8 cellular contexts compared by ENCODE assay signal in the genomic region with DNA sequence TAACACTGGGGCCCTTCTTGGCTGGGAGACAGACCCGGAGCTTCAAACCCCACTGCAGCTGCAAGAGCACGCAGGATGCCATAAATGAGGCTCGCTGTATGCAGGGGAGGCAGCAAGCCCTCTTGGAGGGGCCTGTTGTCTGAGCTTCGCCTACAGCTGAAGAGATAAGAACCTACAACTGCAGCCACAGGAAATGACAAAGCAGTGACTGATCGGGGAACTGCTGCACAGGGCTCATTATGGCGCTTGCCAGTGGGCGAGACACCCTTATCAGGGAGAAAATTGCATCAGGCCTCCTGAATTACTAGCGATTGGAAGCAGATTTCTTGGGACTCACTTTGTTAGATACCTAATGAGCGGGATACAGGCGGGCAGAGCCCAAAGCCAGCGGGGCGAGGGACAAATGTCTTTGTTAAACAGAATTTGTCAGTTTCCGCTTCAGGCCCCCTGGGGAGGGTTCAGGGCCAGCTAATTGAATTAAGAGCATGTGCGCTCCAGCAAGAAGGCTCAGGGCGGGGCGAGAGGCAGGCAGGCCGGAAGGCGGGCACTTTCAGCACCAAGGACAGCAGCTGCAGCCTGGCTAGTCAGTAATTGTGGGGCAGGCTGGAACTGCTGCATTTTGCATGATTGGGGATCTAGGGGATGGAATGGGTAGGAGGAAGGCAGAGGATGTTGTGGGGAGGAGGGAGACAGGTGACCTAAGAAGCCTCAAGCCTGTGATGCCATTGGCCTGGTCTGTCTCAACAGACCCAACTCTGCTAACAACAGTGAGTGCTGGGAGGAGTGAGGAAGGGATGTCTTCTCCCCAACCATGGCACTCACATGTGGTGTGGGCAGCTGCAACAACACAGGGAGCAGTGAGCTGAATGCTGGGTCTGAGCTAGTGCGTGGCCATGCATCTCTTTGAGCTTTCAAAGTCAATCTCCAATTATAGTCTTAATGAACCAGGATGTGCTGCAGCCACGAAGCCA. TPM values are rescaled to one million over a fixed set of nuclear protein-coding genes. Genes with fewer than 3 reads are reported as not detected.
DNase-seq lines count a peak whose midpoint lies in the region; ATAC-seq, FAIRE-seq and TF ChIP-seq lines count a peak whose summit lies in the region.

No MANE protein-coding gene starts in this region.

- no peaks in the 10 kb centered on the region; the same call in 1 of the 2 replicates for H3F3A ChIP-seq in GM23338 (replicated peaks; ENCODE audit: low read depth)

- peak; percentile 55 for DNase-seq in 8988T
- peak; percentile 98 for DNase-seq in GM23338 (ENCODE audit: low spot score)
- DNase-seq in NCI-H82 (lab: John Stamatoyannopoulos, UW): peak; percentile 97
- peak; percentile 46 for DNase-seq in activated CD8-positive, alpha-beta memory T cell treated with anti-CD3 and anti-CD28 coated beads, Interleukin-2, amount 50 U/mL, for 24 hours (ENCODE audit: extremely low read depth)
- peak; percentile 76 for DNase-seq in epithelial cell of esophagus (ENCODE audit: low read depth)
- peak; percentile 82 for DNase-seq in mucosa of gallbladder (ENCODE audit: low spot score)
- peak; percentile 64 to 84 for DNase-seq in stimulated activated effector memory CD8-positive, alpha-beta T cell treated with anti-CD3 and anti-CD28 coated beads, Interleukin-12 subunit alpha, Interleukin-12 subunit beta, amount 100 ng/mL, for 72 hours (ENCODE audit: low spot score in 2 of 2)
- no peak for DNase-seq in D721Med (ENCODE audit: insufficient read length, low spot score)

- H3K4me3 ChIP-seq in GM23338 (peak overlapping the region; percentile 45), epithelial cell of esophagus (ENCODE audit: low read length) (no peak overlapping the region)

- no peaks in the 10 kb centered on the region for H3K36me3 Mint-ChIP-seq in GM23338 (ENCODE audit: low read depth)
- H3K36me3 Mint-ChIP-seq in stimulated activated effector memory CD8-positive, alpha-beta T cell treated with anti-CD3 and anti-CD28 coated beads, Interleukin-12 subunit alpha, Interleukin-12 subunit beta, amount 100 ng/mL, for 72 hours: no peaks in the 10 kb centered on the region

- H3K9me3 Mint-ChIP-seq in GM23338: no peaks in the 10 kb centered on the region
- H3K9me3 Mint-ChIP-seq in stimulated activated effector memory CD8-positive, alpha-beta T cell treated with anti-CD3 and anti-CD28 coated beads, Interleukin-12 subunit alpha, Interleukin-12 subunit beta, amount 100 ng/mL, for 72 hours: peaks cover 4% of the 10 kb centered on the region

- no peaks in the 10 kb centered on the region for H3K79me2 ChIP-seq in GM23338 (replicated peaks; ENCODE audit: insufficient read depth)

- H3K27ac ChIP-seq in GM23338 (ENCODE audit: low read depth): no peak overlapping the region

- H3K4me1 Mint-ChIP-seq in GM23338: peaks cover 28% of the 10 kb centered on the region
- H3K4me1 Mint-ChIP-seq in stimulated activated effector memory CD8-positive, alpha-beta T cell treated with anti-CD3 and anti-CD28 coated beads, Interleukin-12 subunit alpha, Interleukin-12 subunit beta, amount 100 ng/mL, for 72 hours: peaks cover 11% of the 10 kb centered on the region

- H3K4me1 ChIP-seq in GM23338 (ENCODE audit: insufficient read depth): peaks cover 22% of the 10 kb centered on the region

- no peaks in the 10 kb centered on the region for H3K36me3 ChIP-seq in GM23338 (ENCODE audit: insufficient read depth)

- H3K4me3 Mint-ChIP-seq in GM23338: peak overlapping the region; percentile 58
- peak overlapping the region; percentile 34 for H3K4me3 Mint-ChIP-seq in stimulated activated effector memory CD8-positive, alpha-beta T cell treated with anti-CD3 and anti-CD28 coated beads, Interleukin-12 subunit alpha, Interleukin-12 subunit beta, amount 100 ng/mL, for 72 hours

- TF ChIP-seq CTCF in GM23338 (conservative IDR thresholded peaks at IDR 0.05; ENCODE audit: low read depth in 2 of 2) (no peak), epithelial cell of esophagus (IDR thresholded peaks at IDR 0.05; ENCODE audit: insufficient read depth, low read depth, low read length, missing control alignments) (no peak), D721Med (IDR thresholded peaks at IDR 0.05; ENCODE audit: insufficient read depth, missing control alignments) (no peak)

- no peaks in the 10 kb centered on the region; the same call in 1 of the 2 replicates for H4K20me1 ChIP-seq in GM23338 (replicated peaks; ENCODE audit: insufficient read depth)

- no peak overlapping the region for H3K27ac Mint-ChIP-seq in GM23338
- H3K27ac Mint-ChIP-seq in stimulated activated effector memory CD8-positive, alpha-beta T cell treated with anti-CD3 and anti-CD28 coated beads, Interleukin-12 subunit alpha, Interleukin-12 subunit beta, amount 100 ng/mL, for 72 hours: no peak overlapping the region

- H3K27me3 Mint-ChIP-seq in GM23338 (ENCODE audit: insufficient read depth, low read depth, poor library complexity): peaks cover 26% of the 10 kb centered on the region

- peaks cover 32% of the 10 kb centered on the region for H3K27me3 ChIP-seq in GM23338 (ENCODE audit: insufficient read depth)

- peak overlapping the region; percentile 72; the same call in 1 of the 2 replicates for H2AFZ ChIP-seq in GM23338

- no peak for FAIRE-seq in D721Med (lab: Jason Lieb, UNC)

- no peaks in the 10 kb centered on the region for H3K9me2 ChIP-seq in GM23338 (ENCODE audit: insufficient read depth)

- ATAC-seq in GM23338: peak; percentile 96
- peak; percentile 79 for ATAC-seq in stimulated activated effector memory CD8-positive, alpha-beta T cell treated with anti-CD3 and anti-CD28 coated beads, Interleukin-12 subunit alpha, Interleukin-12 subunit beta, amount 100 ng/mL, for 72 hours

- peak overlapping the region; percentile 73 for H3K4me2 ChIP-seq in GM23338

TF ChIP-seq in GM23338, 12 proteins besides CTCF, POLR2A, EP300 and RAD21:
- TF ChIP-seq ZNF114 (CRISPR knock-in tag; IDR thresholded peaks at IDR 0.05) (no peak), NANOG (IDR thresholded peaks at IDR 0.05; ENCODE audit: borderline replicate concordance) (peak; percentile 37; the same call in 1 of the 2 replicates), REST (IDR thresholded peaks at IDR 0.05; ENCODE audit: unreplicated experiment) (peak; percentile 100), ETS1 (IDR thresholded peaks at IDR 0.05) (0 out of 2 replicates have a peak, but pooled peaks have one; percentile 19)

RNA-seq across cellular contexts. Expression of gene CCDC33, which starts 55.3 kb away (rescaled TPM):
- total RNA-seq in GM23338 (2014; rRNA removed; shearing (Covaris generic)): 0.27 and 2.6 TPM in 2 replicates
- polyA plus RNA-seq in GM23338 (2016; fragmentation: Nextera tagmentation; extraction: Ambion mirVana): 2.5 and 2.8 TPM in 2 replicates
- total RNA-seq in mucosa of gallbladder: 1.0 TPM
